Comparison of ENCODE assay signal across 21 cellular contexts in the genomic region with DNA sequence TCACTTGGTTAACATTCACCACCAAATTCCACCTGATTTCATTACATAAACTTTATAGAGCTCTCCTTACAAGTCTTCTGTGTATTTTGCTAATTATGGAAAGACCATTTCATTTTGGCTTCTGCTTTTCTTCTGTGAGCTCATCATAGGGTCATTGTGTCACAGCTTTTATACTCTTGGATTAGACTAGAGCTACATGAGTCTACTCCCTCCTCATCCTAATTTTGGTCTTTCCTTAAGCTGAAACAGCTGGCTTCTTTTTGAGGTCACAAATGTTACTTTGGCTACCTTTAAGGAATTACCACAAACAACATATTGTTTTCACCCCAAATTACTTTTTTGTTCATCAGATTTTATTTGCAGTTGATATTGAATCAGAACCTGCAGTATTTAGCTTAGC.
DNase-seq lines count a peak whose midpoint lies in the region; ATAC-seq lines count a peak whose summit lies in the region.
"Had no signal": no experiment of that assay in that cellular context is flagged by ENCODE, and none has a peak within 500 bp of the region (broad histone marks: within the 10 kb centered on the region; RNA-seq: fewer than 3 reads in every experiment).

No MANE protein-coding gene starts in this region.

- H3K4me2 ChIP-seq in skeletal muscle satellite cell (ENCODE audit: low read length), result peak overlapping the region; percentile 20
- H3K4me2 ChIP-seq: A549 had no signal

- no peak overlapping the region for H3K4me3 ChIP-seq in skeletal muscle satellite cell (ENCODE audit: low read length)
- H3K4me3 ChIP-seq: A549 had no signal

- H3K27me3 ChIP-seq in skeletal muscle satellite cell (ENCODE audit: control insufficient read depth, insufficient read depth, low read length), result no peaks in the 10 kb centered on the region
- H3K27me3 ChIP-seq: BE2C had no signal

- no peaks in the 10 kb centered on the region for H3K36me3 ChIP-seq in skeletal muscle satellite cell (ENCODE audit: insufficient read depth, low read length)
- H3K36me3 ChIP-seq: BE2C had no signal

- peak overlapping the region; percentile 34 for H3K9ac ChIP-seq in skeletal muscle satellite cell (ENCODE audit: low read depth, low read length)

- H3K9me3 ChIP-seq in skeletal muscle satellite cell (replicated peaks; ENCODE audit: low read length), result no peaks in the 10 kb centered on the region
- H3K9me3 ChIP-seq: BE2C had no signal

- peaks cover 37% of the 10 kb centered on the region for H3K4me1 ChIP-seq in skeletal muscle satellite cell (ENCODE audit: control insufficient read depth, insufficient read depth, low read length)
- H3K4me1 ChIP-seq: BE2C had no signal

- ATAC-seq in GM21390 (IDR thresholded peaks at IDR 0.05; ENCODE audit: unreplicated experiment), result no peak
- ATAC-seq: A549, HCT116 had no signal

- DNase-seq in EL, result peak; percentile 17
- DNase-seq in M059J (ENCODE audit: low read depth), result peak; percentile 36
- DNase-seq in fibroblast of gingiva (ENCODE audit: low read depth), result peak; percentile 42
- DNase-seq in mesenteric fat pad (ENCODE audit: low spot score), result no peak
- no peak for DNase-seq in activated CD8-positive, alpha-beta memory T cell treated with anti-CD3 and anti-CD28 coated beads, Interleukin-2, amount 50 U/mL, for 48 hours
- DNase-seq: BE2C; CD4-positive, CD25-positive, alpha-beta regulatory T cell; DMS79; GOT3; Kasumi-1; MM.1S; NCI-H1048; NCI-H1417 treated with DMSO at 0.1 percent for 48 hours; NCI-H187; NCI-H526 treated with DMSO at 0.1 percent for 48 hours; OCI-M1; Right ventricle myocardium superior had no signal

Comparison
In these comparisons a context has a peak if more than half of its experiments do, and no peak if none do; other contexts are left out.
1. DNase-seq: peak in EL (single experiment), M059J (single experiment) and fibroblast of gingiva (single experiment); none in mesenteric fat pad (single experiment) and activated CD8-positive, alpha-beta memory T cell treated with anti-CD3 and anti-CD28 coated beads, Interleukin-2, amount 50 U/mL, for 48 hours (single experiment).